Comparison of ENCODE assay signal across 1 cellular context in the genomic region with DNA sequence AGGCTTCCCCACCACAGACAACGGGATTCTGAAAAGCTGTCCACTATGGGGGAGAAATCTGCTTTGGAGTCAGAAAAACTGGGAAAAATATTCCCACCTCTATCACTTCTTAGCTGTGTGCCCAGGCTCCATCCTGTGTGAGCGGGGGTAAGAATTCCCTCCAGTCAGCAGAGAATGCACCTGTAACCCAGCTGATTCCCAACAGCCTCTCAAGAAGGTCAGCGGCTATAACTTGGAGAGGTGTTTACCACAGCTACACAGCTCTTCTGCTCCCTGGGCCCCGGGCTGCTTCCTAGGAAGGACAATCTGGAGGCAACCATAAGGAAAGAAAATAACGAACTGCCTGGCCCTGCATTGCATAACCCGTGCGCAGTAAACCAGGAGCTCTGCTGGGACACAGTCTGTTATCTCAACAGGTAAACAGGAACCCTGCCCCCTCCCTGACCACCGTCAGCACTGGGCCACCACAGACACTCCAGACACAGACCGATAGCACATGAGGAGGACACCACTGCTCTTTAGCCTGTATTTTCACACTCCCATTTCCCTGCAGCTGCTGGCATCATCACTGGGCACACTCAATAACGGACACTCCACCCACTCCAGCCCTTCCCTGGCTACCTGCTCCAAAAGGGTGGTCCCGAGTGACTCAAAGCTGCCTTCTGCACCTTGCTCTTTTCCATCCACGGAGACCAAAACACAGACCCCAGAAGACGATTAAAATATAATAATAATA.
TF ChIP-seq lines count a peak whose summit lies in the region.

No MANE protein-coding gene starts in this region.

TF ChIP-seq in HepG2, 621 proteins besides CTCF, POLR2A, EP300 and RAD21 (continued from another document and continues in another):
- TF ChIP-seq ARNT2 (CRISPR knock-in tag; IDR thresholded peaks at IDR 0.05; ENCODE audit: low read depth) (peak; percentile 86), ERF (CRISPR knock-in tag; IDR thresholded peaks at IDR 0.05) (peak; percentile 88), ATF7 (IDR thresholded peaks at IDR 0.05) (no peak), ATF7 (CRISPR knock-in tag; IDR thresholded peaks at IDR 0.05) (peak; percentile 26; the same call in 1 of the 2 replicates), ZNF776 (CRISPR knock-in tag; IDR thresholded peaks at IDR 0.05) (no peak), NCOA1 (CRISPR knock-in tag; IDR thresholded peaks at IDR 0.05) (no peak), ZNF317 (CRISPR knock-in tag; IDR thresholded peaks at IDR 0.05) (peak; percentile 68; the same call in 1 of the 2 replicates), POLR2G (IDR thresholded peaks at IDR 0.05; ENCODE audit: low read depth, low read length) (peak; percentile 64), PHF5A (CRISPR knock-in tag; IDR thresholded peaks at IDR 0.05; ENCODE audit: low read depth, unreplicated experiment) (peak; percentile 98), ZBTB8A (CRISPR knock-in tag; IDR thresholded peaks at IDR 0.05; ENCODE audit: borderline replicate concordance, low read depth) (no peak), PAWR (CRISPR knock-in tag; IDR thresholded peaks at IDR 0.05; ENCODE audit: borderline replicate concordance) (no peak), SP2 (CRISPR knock-in tag; IDR thresholded peaks at IDR 0.05) (no peak), KDM6A (CRISPR knock-in tag; IDR thresholded peaks at IDR 0.05; ENCODE audit: low read depth) (peak; percentile 66), ETV5 (CRISPR knock-in tag; IDR thresholded peaks at IDR 0.05; ENCODE audit: borderline replicate concordance) (peak; percentile 84), MYNN (CRISPR knock-in tag; IDR thresholded peaks at IDR 0.05; ENCODE audit: low read depth) (no peak), ZNF501 (CRISPR knock-in tag; IDR thresholded peaks at IDR 0.05) (0 out of 2 replicates have a peak, but pooled peaks have one; percentile 18), ZNF160 (CRISPR knock-in tag; IDR thresholded peaks at IDR 0.05) (no peak; the same call in 1 of the 2 replicates), PTBP1 (IDR thresholded peaks at IDR 0.05; ENCODE audit: low read depth, low read length, poor library complexity, severe bottlenecking) (no peak), KDM4B (CRISPR knock-in tag; IDR thresholded peaks at IDR 0.05) (peak; percentile 88; the same call in 1 of the 2 replicates), ZNF749 (CRISPR knock-in tag; IDR thresholded peaks at IDR 0.05; ENCODE audit: borderline replicate concordance) (peak; percentile 76; the same call in 1 of the 2 replicates), REPIN1 (CRISPR knock-in tag; IDR thresholded peaks at IDR 0.05; ENCODE audit: borderline replicate concordance, low read depth) (peak; percentile 74), SRSF1 (optimal IDR thresholded peaks at IDR 0.05; ENCODE audit: low read depth, low read length) (no peak), CHD2 (IDR thresholded peaks at IDR 0.05; ENCODE audit: low read depth, low read length) (no peak), KMT2B (CRISPR knock-in tag; IDR thresholded peaks at IDR 0.05) (peak; percentile 57; the same call in 1 of the 2 replicates), RNF2 (conservative IDR thresholded peaks at IDR 0.05; ENCODE audit: low read depth) (no peak), SMARCC2 (IDR thresholded peaks at IDR 0.05) (no peak), PCBP2 (optimal IDR thresholded peaks at IDR 0.05; ENCODE audit: low read depth, low read length, poor library complexity, severe bottlenecking) (no peak), ZNF33B (CRISPR knock-in tag; IDR thresholded peaks at IDR 0.05) (no peak), KLF13 (CRISPR knock-in tag; IDR thresholded peaks at IDR 0.05) (no peak), ZC3H4 (CRISPR knock-in tag; IDR thresholded peaks at IDR 0.05; ENCODE audit: borderline replicate concordance) (0 out of 2 replicates have a peak, but pooled peaks have one; percentile 38), ZBTB7A (CRISPR knock-in tag; IDR thresholded peaks at IDR 0.05) (no peak)
- TF ChIP-seq, protein P1, sequence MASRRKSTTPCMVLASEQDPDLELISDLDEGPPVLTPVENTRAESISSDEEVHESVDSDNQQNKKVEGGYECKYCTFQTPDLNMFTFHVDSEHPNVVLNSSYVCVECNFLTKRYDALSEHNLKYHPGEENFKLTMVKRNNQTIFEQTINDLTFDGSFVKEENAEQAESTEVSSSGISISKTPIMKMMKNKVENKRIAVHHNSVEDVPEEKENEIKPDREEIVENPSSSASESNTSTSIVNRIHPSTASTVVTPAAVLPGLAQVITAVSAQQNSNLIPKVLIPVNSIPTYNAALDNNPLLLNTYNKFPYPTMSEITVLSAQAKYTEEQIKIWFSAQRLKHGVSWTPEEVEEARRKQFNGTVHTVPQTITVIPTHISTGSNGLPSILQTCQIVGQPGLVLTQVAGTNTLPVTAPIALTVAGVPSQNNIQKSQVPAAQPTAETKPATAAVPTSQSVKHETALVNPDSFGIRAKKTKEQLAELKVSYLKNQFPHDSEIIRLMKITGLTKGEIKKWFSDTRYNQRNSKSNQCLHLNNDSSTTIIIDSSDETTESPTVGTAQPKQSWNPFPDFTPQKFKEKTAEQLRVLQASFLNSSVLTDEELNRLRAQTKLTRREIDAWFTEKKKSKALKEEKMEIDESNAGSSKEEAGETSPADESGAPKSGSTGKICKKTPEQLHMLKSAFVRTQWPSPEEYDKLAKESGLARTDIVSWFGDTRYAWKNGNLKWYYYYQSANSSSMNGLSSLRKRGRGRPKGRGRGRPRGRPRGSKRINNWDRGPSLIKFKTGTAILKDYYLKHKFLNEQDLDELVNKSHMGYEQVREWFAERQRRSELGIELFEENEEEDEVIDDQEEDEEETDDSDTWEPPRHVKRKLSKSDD (CRISPR knock-in tag; IDR thresholded peaks at IDR 0.05; ENCODE audit: low read depth), result peak; percentile 77; the same call in 1 of the 2 replicates
- TF ChIP-seq, protein P2, sequence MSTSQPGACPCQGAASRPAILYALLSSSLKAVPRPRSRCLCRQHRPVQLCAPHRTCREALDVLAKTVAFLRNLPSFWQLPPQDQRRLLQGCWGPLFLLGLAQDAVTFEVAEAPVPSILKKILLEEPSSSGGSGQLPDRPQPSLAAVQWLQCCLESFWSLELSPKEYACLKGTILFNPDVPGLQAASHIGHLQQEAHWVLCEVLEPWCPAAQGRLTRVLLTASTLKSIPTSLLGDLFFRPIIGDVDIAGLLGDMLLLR (CRISPR knock-in tag; IDR thresholded peaks at IDR 0.05), result no peak
- TF ChIP-seq, protein P3, sequence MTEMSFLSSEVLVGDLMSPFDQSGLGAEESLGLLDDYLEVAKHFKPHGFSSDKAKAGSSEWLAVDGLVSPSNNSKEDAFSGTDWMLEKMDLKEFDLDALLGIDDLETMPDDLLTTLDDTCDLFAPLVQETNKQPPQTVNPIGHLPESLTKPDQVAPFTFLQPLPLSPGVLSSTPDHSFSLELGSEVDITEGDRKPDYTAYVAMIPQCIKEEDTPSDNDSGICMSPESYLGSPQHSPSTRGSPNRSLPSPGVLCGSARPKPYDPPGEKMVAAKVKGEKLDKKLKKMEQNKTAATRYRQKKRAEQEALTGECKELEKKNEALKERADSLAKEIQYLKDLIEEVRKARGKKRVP (CRISPR knock-in tag; IDR thresholded peaks at IDR 0.05), result peak in 1 of 2 experiments; percentile 81; a peak in 2 of 4 replicates
- TF ChIP-seq, protein P4, sequence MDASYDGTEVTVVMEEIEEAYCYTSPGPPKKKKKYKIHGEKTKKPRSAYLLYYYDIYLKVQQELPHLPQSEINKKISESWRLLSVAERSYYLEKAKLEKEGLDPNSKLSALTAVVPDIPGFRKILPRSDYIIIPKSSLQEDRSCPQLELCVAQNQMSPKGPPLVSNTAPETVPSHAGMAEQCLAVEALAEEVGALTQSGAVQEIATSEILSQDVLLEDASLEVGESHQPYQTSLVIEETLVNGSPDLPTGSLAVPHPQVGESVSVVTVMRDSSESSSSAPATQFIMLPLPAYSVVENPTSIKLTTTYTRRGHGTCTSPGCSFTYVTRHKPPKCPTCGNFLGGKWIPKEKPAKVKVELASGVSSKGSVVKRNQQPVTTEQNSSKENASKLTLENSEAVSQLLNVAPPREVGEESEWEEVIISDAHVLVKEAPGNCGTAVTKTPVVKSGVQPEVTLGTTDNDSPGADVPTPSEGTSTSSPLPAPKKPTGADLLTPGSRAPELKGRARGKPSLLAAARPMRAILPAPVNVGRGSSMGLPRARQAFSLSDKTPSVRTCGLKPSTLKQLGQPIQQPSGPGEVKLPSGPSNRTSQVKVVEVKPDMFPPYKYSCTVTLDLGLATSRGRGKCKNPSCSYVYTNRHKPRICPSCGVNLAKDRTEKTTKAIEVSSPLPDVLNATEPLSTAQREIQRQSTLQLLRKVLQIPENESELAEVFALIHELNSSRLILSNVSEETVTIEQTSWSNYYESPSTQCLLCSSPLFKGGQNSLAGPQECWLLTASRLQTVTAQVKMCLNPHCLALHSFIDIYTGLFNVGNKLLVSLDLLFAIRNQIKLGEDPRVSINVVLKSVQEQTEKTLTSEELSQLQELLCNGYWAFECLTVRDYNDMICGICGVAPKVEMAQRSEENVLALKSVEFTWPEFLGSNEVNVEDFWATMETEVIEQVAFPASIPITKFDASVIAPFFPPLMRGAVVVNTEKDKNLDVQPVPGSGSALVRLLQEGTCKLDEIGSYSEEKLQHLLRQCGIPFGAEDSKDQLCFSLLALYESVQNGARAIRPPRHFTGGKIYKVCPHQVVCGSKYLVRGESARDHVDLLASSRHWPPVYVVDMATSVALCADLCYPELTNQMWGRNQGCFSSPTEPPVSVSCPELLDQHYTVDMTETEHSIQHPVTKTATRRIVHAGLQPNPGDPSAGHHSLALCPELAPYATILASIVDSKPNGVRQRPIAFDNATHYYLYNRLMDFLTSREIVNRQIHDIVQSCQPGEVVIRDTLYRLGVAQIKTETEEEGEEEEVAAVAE (CRISPR knock-in tag; IDR thresholded peaks at IDR 0.05; ENCODE audit: borderline replicate concordance), result peak; percentile 77; the same call in 1 of the 2 replicates
- TF ChIP-seq, protein P5, sequence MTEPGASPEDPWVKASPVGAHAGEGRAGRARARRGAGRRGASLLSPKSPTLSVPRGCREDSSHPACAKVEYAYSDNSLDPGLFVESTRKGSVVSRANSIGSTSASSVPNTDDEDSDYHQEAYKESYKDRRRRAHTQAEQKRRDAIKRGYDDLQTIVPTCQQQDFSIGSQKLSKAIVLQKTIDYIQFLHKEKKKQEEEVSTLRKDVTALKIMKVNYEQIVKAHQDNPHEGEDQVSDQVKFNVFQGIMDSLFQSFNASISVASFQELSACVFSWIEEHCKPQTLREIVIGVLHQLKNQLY (CRISPR knock-in tag; IDR thresholded peaks at IDR 0.05), result peak; percentile 51; the same call in 1 of the 2 replicates
- TF ChIP-seq, protein P6, sequence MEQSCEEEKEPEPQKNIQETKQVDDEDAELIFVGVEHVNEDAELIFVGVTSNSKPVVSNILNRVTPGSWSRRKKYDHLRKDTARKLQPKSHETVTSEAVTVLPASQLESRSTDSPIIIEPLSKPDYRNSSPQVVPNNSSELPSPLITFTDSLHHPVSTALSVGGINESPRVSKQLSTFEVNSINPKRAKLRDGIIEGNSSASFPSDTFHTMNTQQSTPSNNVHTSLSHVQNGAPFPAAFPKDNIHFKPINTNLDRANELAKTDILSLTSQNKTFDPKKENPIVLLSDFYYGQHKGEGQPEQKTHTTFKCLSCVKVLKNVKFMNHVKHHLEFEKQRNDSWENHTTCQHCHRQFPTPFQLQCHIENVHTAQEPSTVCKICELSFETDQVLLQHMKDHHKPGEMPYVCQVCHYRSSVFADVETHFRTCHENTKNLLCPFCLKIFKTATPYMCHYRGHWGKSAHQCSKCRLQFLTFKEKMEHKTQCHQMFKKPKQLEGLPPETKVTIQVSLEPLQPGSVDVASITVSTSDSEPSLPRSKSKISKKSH (CRISPR knock-in tag; IDR thresholded peaks at IDR 0.05; ENCODE audit: borderline replicate concordance), result no peak; the same call in 1 of the 2 replicates
- TF ChIP-seq, protein P7, sequence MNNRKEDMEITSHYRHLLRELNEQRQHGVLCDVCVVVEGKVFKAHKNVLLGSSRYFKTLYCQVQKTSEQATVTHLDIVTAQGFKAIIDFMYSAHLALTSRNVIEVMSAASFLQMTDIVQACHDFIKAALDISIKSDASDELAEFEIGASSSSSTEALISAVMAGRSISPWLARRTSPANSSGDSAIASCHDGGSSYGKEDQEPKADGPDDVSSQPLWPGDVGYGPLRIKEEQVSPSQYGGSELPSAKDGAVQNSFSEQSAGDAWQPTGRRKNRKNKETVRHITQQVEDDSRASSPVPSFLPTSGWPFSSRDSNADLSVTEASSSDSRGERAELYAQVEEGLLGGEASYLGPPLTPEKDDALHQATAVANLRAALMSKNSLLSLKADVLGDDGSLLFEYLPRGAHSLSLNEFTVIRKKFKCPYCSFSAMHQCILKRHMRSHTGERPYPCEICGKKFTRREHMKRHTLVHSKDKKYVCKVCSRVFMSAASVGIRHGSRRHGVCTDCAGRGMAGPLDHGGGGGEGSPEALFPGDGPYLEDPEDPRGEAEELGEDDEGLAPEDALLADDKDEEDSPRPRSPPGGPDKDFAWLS (CRISPR knock-in tag; IDR thresholded peaks at IDR 0.05; ENCODE audit: borderline replicate concordance), result no peak
- TF ChIP-seq, protein P8, sequence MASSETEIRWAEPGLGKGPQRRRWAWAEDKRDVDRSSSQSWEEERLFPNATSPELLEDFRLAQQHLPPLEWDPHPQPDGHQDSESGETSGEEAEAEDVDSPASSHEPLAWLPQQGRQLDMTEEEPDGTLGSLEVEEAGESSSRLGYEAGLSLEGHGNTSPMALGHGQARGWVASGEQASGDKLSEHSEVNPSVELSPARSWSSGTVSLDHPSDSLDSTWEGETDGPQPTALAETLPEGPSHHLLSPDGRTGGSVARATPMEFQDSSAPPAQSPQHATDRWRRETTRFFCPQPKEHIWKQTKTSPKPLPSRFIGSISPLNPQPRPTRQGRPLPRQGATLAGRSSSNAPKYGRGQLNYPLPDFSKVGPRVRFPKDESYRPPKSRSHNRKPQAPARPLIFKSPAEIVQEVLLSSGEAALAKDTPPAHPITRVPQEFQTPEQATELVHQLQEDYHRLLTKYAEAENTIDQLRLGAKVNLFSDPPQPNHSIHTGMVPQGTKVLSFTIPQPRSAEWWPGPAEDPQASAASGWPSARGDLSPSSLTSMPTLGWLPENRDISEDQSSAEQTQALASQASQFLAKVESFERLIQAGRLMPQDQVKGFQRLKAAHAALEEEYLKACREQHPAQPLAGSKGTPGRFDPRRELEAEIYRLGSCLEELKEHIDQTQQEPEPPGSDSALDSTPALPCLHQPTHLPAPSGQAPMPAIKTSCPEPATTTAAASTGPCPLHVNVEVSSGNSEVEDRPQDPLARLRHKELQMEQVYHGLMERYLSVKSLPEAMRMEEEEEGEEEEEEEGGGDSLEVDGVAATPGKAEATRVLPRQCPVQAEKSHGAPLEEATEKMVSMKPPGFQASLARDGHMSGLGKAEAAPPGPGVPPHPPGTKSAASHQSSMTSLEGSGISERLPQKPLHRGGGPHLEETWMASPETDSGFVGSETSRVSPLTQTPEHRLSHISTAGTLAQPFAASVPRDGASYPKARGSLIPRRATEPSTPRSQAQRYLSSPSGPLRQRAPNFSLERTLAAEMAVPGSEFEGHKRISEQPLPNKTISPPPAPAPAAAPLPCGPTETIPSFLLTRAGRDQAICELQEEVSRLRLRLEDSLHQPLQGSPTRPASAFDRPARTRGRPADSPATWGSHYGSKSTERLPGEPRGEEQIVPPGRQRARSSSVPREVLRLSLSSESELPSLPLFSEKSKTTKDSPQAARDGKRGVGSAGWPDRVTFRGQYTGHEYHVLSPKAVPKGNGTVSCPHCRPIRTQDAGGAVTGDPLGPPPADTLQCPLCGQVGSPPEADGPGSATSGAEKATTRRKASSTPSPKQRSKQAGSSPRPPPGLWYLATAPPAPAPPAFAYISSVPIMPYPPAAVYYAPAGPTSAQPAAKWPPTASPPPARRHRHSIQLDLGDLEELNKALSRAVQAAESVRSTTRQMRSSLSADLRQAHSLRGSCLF (CRISPR knock-in tag; IDR thresholded peaks at IDR 0.05; ENCODE audit: borderline replicate concordance), result no peak
- TF ChIP-seq, protein P9, sequence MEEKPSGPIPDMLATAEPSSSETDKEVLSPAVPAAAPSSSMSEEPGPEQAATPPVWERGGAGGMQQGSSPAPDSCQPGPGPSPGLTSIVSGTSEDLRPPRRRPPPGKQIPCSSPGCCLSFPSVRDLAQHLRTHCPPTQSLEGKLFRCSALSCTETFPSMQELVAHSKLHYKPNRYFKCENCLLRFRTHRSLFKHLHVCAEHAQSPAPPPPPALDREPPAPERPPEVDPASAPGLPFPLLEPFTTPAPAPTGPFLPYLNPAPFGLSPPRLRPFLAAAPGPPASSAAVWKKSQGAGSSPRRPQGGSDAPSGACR (CRISPR knock-in tag; IDR thresholded peaks at IDR 0.05), result no peak
